1 cellular context compared by ENCODE assay signal in genomic region chr2:54586062-54586982, GRCh38.
TF ChIP-seq lines count a peak whose summit lies in the region.

No MANE protein-coding gene starts in this region.

TF ChIP-seq in liver, 16 proteins besides CTCF, POLR2A, EP300 and RAD21 (continued from another document):
- TF ChIP-seq ZBTB33 (IDR thresholded peaks at IDR 0.05) = peak; percentile 32
- no peak for TF ChIP-seq FOXA1 (IDR thresholded peaks at IDR 0.05)
